9 cellular contexts compared by ENCODE assay signal in genomic region chr15:89912145-89912673, GRCh38. TPM values are rescaled to one million over a fixed set of nuclear protein-coding genes. Genes with fewer than 3 reads are reported as not detected.
A peak's percentile ranks its signal among the peaks of the same experiment; 100 is the strongest.
DNase-seq lines count a peak whose midpoint lies in the region; ATAC-seq and TF ChIP-seq lines count a peak whose summit lies in the region.
"Had no signal": no experiment of that assay in that cellular context is flagged by ENCODE, and none has a peak within 500 bp of the region (broad histone marks: within the 10 kb centered on the region; RNA-seq: fewer than 3 reads in every experiment).

No MANE protein-coding gene starts in this region.

- ATAC-seq in T-cell (replicated peaks in 1 of 4) (no peak), omental fat pad (ENCODE audit: low FRiP score) (peak; percentile 54), GM21786 (IDR thresholded peaks at IDR 0.05; ENCODE audit: unreplicated experiment) (no peak), GM21528 (IDR thresholded peaks at IDR 0.05; ENCODE audit: low FRiP score, unreplicated experiment) (no peak)

- no peak overlapping the region for H3K27ac Mint-ChIP-seq in T-cell
- no peak overlapping the region for H3K27ac Mint-ChIP-seq in glutamatergic neuron (ENCODE audit: unreplicated experiment)

- TF ChIP-seq CTCF in glutamatergic neuron (IDR thresholded peaks at IDR 0.05; ENCODE audit: partially characterized antibody, unreplicated experiment) (no peak), omental fat pad (IDR thresholded peaks at IDR 0.05) (no peak)

- POLR2A ChIA-PET in T-cell (lab: Charles Lee) = no interaction called here

- H3K9me3 Mint-ChIP-seq in T-cell = no peaks in the 10 kb centered on the region
- peaks cover 3% of the 10 kb centered on the region for H3K9me3 Mint-ChIP-seq in glutamatergic neuron (ENCODE audit: unreplicated experiment)
- H3K9me3 Mint-ChIP-seq: central memory CD8-positive, alpha-beta T cell had no signal

- CTCF ChIA-PET in T-cell (lab: Charles Lee) = no interaction called here

- H3K4me3 Mint-ChIP-seq in T-cell (peak overlapping the region in 2 of 3 donors; percentile 15 to 41), glutamatergic neuron (ENCODE audit: unreplicated experiment) (peak overlapping the region; percentile 84)
- H3K4me3 Mint-ChIP-seq: central memory CD8-positive, alpha-beta T cell had no signal

- H3K4me1 Mint-ChIP-seq in T-cell = peaks cover 0 to 7% (median 6%) of the 10 kb centered on the region in 3 donors
- peaks cover 4% of the 10 kb centered on the region for H3K4me1 Mint-ChIP-seq in glutamatergic neuron (ENCODE audit: low read depth, unreplicated experiment)
- H3K4me1 Mint-ChIP-seq: central memory CD8-positive, alpha-beta T cell had no signal

- DNase-seq in COLO668 (lab: John Stamatoyannopoulos, UW; ENCODE audit: unreplicated experiment) (peak; percentile 52), T-cell (no peak), glutamatergic neuron (peak; percentile 44), omental fat pad (ENCODE audit: low spot score) (no peak), RPMI8226 (no peak), D341Med (ENCODE audit: low spot score) (no peak)

- H3K27me3 Mint-ChIP-seq in T-cell (peaks cover 29 to 46% of the 10 kb centered on the region in 2 donors), glutamatergic neuron (ENCODE audit: unreplicated experiment) (no peaks in the 10 kb centered on the region)

- H3K36me3 Mint-ChIP-seq in T-cell (no peaks in the 10 kb centered on the region), glutamatergic neuron (ENCODE audit: unreplicated experiment) (no peaks in the 10 kb centered on the region)

RNA-seq across cellular contexts. Expression of gene ARPIN, which starts 0.5 kb away (rescaled TPM):
- total RNA-seq in T-cell (under 1 TPM in 4 of 5 donors, not detected in 1; 0.03 to 0.09 (median 0.06) TPM), glutamatergic neuron (ENCODE audit: unreplicated experiment) (9.0 TPM), omental fat pad (10 to 100 TPM; 12.3 to 19.9 (median 17.4) TPM)

RNA-seq across cellular contexts. Expression of gene AP3S2, which starts 18.4 kb away (rescaled TPM):
- total RNA-seq in T-cell (10 to 100 TPM; 22.8 to 30.5 (median 24.9) TPM), glutamatergic neuron (ENCODE audit: unreplicated experiment) (60.5 TPM), omental fat pad (10 to 100 TPM; 37.3 to 73.8 (median 56.2) TPM)

Comparison
In these comparisons a context has a peak if more than half of its experiments do, and no peak if none do; other contexts are left out.
1. DNase-seq: peak in COLO668 (single experiment) and glutamatergic neuron (single experiment); none in T-cell (0 of 34), omental fat pad (single experiment), RPMI8226 (single experiment) and D341Med (single experiment).